ENCODE assay signal across 22 cellular contexts in the genomic region with DNA sequence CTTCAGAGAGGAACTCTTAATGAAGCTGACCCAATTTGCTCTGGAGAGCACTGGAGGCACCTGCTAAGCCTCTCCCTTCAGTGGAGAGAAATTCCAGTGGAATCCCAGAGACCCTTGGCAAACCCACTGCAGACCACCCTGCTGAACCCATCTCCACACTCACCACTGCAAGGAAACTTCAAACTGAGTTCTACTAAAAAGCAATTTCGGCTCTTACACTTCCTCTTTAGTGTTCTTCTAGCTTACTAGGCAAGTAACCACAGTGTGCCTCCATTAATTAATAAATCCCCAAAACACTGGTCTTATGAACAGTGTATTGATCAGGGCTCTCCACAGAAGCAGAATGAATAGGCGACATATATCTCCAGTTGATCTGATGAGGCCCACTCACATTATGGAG.
"Had no signal": no experiment of that assay in that cellular context is flagged by ENCODE, and none has a peak within 500 bp of the region (broad histone marks: within the 10 kb centered on the region; RNA-seq: fewer than 3 reads in every experiment).

No MANE protein-coding gene starts in this region.

- H3K27ac ChIP-seq: body of pancreas, epithelial cell of prostate, esophagus squamous epithelium had no signal

- ATAC-seq: activated CD4-positive, alpha-beta T cell treated with anti-CD3 and anti-CD28 coated beads for 36 hours; activated CD8-positive, alpha-beta memory T cell treated with anti-CD3 and anti-CD28 coated beads, Interleukin-2, amount 10 ng/mL, durations not matched to agents 7 days and 5 days; activated CD8-positive, alpha-beta T cell treated with anti-CD3 and anti-CD28 coated beads, Interleukin-2, amount 10 ng/mL, durations not matched to agents 7 days and 5 days; body of pancreas had no signal

- H3K4me3 ChIP-seq: body of pancreas, esophagus squamous epithelium had no signal

- H3K9me3 ChIP-seq: body of pancreas, esophagus squamous epithelium had no signal

- DNase-seq: activated CD4-positive, alpha-beta memory T cell treated with anti-CD3 and anti-CD28 coated beads for 36 hours; activated CD4-positive, alpha-beta T cell treated with anti-CD3 and anti-CD28 coated beads for 36 hours; activated CD4-positive, alpha-beta T cell treated with anti-CD3 and anti-CD28 coated beads, Interleukin-2, amount 10 ng/mL, durations not matched to agents 24 days and 14 days; activated CD4-positive, CD25-positive, alpha-beta regulatory T cell; activated CD4-positive, CD25-positive, alpha-beta regulatory T cell treated with anti-CD3 and anti-CD28 coated beads, Interleukin-2, amount 50 U/mL, for 72 hours; activated CD8-positive, alpha-beta memory T cell treated with anti-CD3 and anti-CD28 coated beads, Interleukin-2, amount 10 ng/mL, durations not matched to agents 7 days and 5 days; activated CD8-positive, alpha-beta memory T cell treated with anti-CD3 and anti-CD28 coated beads, Interleukin-2, amount 50 U/mL, for 4 hours; activated CD8-positive, alpha-beta T cell treated with anti-CD3 and anti-CD28 coated beads, Interleukin-2, amount 10 ng/mL, durations not matched to agents 7 days and 5 days; activated effector memory CD4-positive, alpha-beta T cell treated with anti-CD3 and anti-CD28 coated beads, Interleukin-2, amount 50 U/mL, for 16 hours; activated naive CD4-positive, alpha-beta T cell treated with anti-CD3 and anti-CD28 coated beads for 36 hours; activated T-cell treated with anti-CD3 and anti-CD28 coated beads, Interleukin-2, amount 50 U/mL, for 1 hour; activated T-cell treated with anti-CD3 and anti-CD28 coated beads, Interleukin-2, amount 50 U/mL, for 48 hours; amniotic stem cell; aorta; body of pancreas; caudate nucleus; effector CD8-positive, alpha-beta T cell; esophagus squamous epithelium; foreskin melanocyte; head of caudate nucleus; T-helper 2 cell had no signal

- H3K36me3 ChIP-seq: esophagus squamous epithelium had no signal
